ENCODE assay signal across 20 cellular contexts in genomic region chr4:112673076-112673475, GRCh38.
"Had no signal": no experiment of that assay in that cellular context is flagged by ENCODE, and none has a peak within 500 bp of the region (broad histone marks: within the 10 kb centered on the region; RNA-seq: fewer than 3 reads in every experiment).

No MANE protein-coding gene starts in this region.

- DNase-seq: cerebellar nuclear complex; colonic mucosa; cortex of kidney; effector CD8-positive, alpha-beta T cell; effector memory CD8-positive, alpha-beta T cell; endodermal cell; esophagus squamous epithelium; foreskin fibroblast; foreskin melanocyte; gastrocnemius medialis; glutamatergic neuron; hippocampal formation; left colon; left ventricle myocardium superior; lower lobe of right lung; mesenchymal stem cell; midbrain had no signal

- H3K9me3 ChIP-seq: colonic mucosa, esophagus squamous epithelium, gastrocnemius medialis, lower lobe of right lung had no signal

- H3K4me1 ChIP-seq: colonic mucosa, esophagus squamous epithelium, lower lobe of right lung had no signal

- H3K27me3 ChIP-seq: colonic mucosa, esophagus squamous epithelium, gastrocnemius medialis had no signal

- H3K36me3 ChIP-seq: colonic mucosa, esophagus squamous epithelium, gastrocnemius medialis, lower lobe of right lung had no signal

- ATAC-seq: effector memory CD8-positive, alpha-beta T cell; esophagus mucosa; gastrocnemius medialis; left colon; left lobe of liver; left ventricle myocardium superior; lower lobe of right lung had no signal

- H3K4me3 ChIP-seq: colonic mucosa, esophagus squamous epithelium, gastrocnemius medialis, lower lobe of right lung had no signal

- H3K27ac ChIP-seq: colonic mucosa, epithelial cell of prostate, esophagus squamous epithelium, lower lobe of right lung had no signal
